12 cellular contexts compared by ENCODE assay signal in the genomic region with DNA sequence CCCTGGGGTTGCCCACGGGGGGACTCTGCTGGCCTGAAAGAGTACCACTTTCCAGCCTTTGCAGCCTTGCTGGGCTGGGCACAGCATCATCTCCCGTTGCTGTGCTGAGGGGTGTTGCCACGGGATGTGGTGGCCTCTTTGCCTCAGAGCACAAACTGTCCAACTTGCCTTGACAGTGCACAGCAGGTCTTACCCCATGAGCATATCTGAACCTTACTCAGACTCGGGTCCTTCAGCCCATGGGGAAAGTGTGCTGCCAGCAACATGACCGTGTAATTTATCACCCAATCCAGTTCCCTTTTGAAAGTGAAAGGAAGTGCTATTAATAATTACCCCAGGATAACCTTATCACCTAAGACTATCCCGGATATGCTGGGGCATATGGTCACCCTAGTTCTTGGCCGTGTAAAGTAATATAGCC. TPM values are rescaled to one million over a fixed set of nuclear protein-coding genes. Genes with fewer than 3 reads are reported as not detected.
DNase-seq lines count a peak whose midpoint lies in the region; ATAC-seq, FAIRE-seq and TF ChIP-seq lines count a peak whose summit lies in the region.
"Had no signal": no experiment of that assay in that cellular context is flagged by ENCODE, and none has a peak within 500 bp of the region (broad histone marks: within the 10 kb centered on the region; RNA-seq: fewer than 3 reads in every experiment).

No MANE protein-coding gene starts in this region.

- FAIRE-seq in kidney (lab: Jason Lieb, UNC), result peak; percentile 13

- no peak overlapping the region for H3K9ac ChIP-seq in kidney (ENCODE audit: low read length in 2 of 2)

- no peak overlapping the region for H3K27ac Mint-ChIP-seq in CD8-positive, alpha-beta T cell
- H3K27ac Mint-ChIP-seq: activated B cell treated with CpG ODN at 0.5 μM for 24 hours; activated naive CD4-positive, alpha-beta T cell treated with anti-CD3 and anti-CD28 coated beads, Interleukin-2, amount 50 U/mL, for 24 hours had no signal

- no peaks in the 10 kb centered on the region for H3K36me3 ChIP-seq in kidney (ENCODE audit: control insufficient read depth in 1 of 2, insufficient read depth in 2 of 2, low read length in 2 of 2)
- no peaks in the 10 kb centered on the region for H3K36me3 ChIP-seq in CD8-positive, alpha-beta T cell (ENCODE audit: insufficient read depth, low read length)
- H3K36me3 ChIP-seq: thyroid gland had no signal

- H3K27me3 Mint-ChIP-seq in CD8-positive, alpha-beta T cell (ENCODE audit: low read depth), result no peaks in the 10 kb centered on the region
- H3K27me3 Mint-ChIP-seq: activated B cell treated with CpG ODN at 0.5 μM for 24 hours; activated naive CD4-positive, alpha-beta T cell treated with anti-CD3 and anti-CD28 coated beads, Interleukin-2, amount 50 U/mL, for 24 hours had no signal

- peak overlapping the region in 1 of 2 donors; percentile 23 for H3K27ac ChIP-seq in kidney (ENCODE audit: low read depth in 2 of 2, low read length in 2 of 2)
- H3K27ac ChIP-seq in CD8-positive, alpha-beta T cell (ENCODE audit: low read depth, low read length), result no peak overlapping the region
- H3K27ac ChIP-seq: thyroid gland had no signal

- no peaks in the 10 kb centered on the region for H3K9me3 ChIP-seq in kidney (ENCODE audit: control insufficient read depth in 1 of 2, low read length in 2 of 2)
- no peaks in the 10 kb centered on the region for H3K9me3 ChIP-seq in CD8-positive, alpha-beta T cell (ENCODE audit: low read length)
- H3K9me3 ChIP-seq: thyroid gland had no signal

- no peaks in the 10 kb centered on the region for H3K9me3 Mint-ChIP-seq in CD8-positive, alpha-beta T cell
- H3K9me3 Mint-ChIP-seq: activated B cell treated with CpG ODN at 0.5 μM for 24 hours; activated naive CD4-positive, alpha-beta T cell treated with anti-CD3 and anti-CD28 coated beads, Interleukin-2, amount 50 U/mL, for 24 hours had no signal

- intact Hi-C loops in kidney (cut with DNase I), result no loop called here
- intact Hi-C loops in sciatic nerve (cut with DNase I), result no loop called here
- intact Hi-C loops in CD8-positive, alpha-beta T cell (cut with DNase I, micrococcal nuclease), result no loop called here

- no peak for TF ChIP-seq CTCF in kidney (IDR thresholded peaks at IDR 0.05; ENCODE audit: borderline replicate concordance, extremely low read depth, insufficient read depth)
- no peak for TF ChIP-seq CTCF in CD8-positive, alpha-beta T cell (IDR thresholded peaks at IDR 0.05)

- H3K4me3 ChIP-seq in kidney (ENCODE audit: low read length in 2 of 2), result no peak overlapping the region
- H3K4me3 ChIP-seq in CD8-positive, alpha-beta T cell (ENCODE audit: low read depth, low read length), result no peak overlapping the region
- H3K4me3 ChIP-seq: lung, thyroid gland had no signal

- H3K4me3 Mint-ChIP-seq in CD8-positive, alpha-beta T cell, result no peak overlapping the region
- H3K4me3 Mint-ChIP-seq: activated B cell treated with CpG ODN at 0.5 μM for 24 hours; activated naive CD4-positive, alpha-beta T cell treated with anti-CD3 and anti-CD28 coated beads, Interleukin-2, amount 50 U/mL, for 24 hours had no signal

- H3K4me1 ChIP-seq in kidney (ENCODE audit: control insufficient read depth in 1 of 2, insufficient read depth in 1 of 2, low read depth in 1 of 2, low read length in 2 of 2), result peaks cover 0 to 6% of the 10 kb centered on the region in 2 donors
- no peaks in the 10 kb centered on the region for H3K4me1 ChIP-seq in CD8-positive, alpha-beta T cell (ENCODE audit: insufficient read depth, low read length)

- no peaks in the 10 kb centered on the region for H3K4me1 Mint-ChIP-seq in CD8-positive, alpha-beta T cell (ENCODE audit: low read depth)
- H3K4me1 Mint-ChIP-seq: activated naive CD4-positive, alpha-beta T cell treated with anti-CD3 and anti-CD28 coated beads, Interleukin-2, amount 50 U/mL, for 24 hours had no signal

- CTCF ChIA-PET in CD8-positive, alpha-beta T cell (lab: Charles Lee), result no interaction called here

- H3K27me3 ChIP-seq in CD8-positive, alpha-beta T cell (ENCODE audit: insufficient read depth, low read length), result no peaks in the 10 kb centered on the region
- H3K27me3 ChIP-seq: thyroid gland had no signal

- ATAC-seq in GM21786 (IDR thresholded peaks at IDR 0.05; ENCODE audit: unreplicated experiment) (peak; percentile 53), sciatic nerve (no peak)
- no peak for ATAC-seq in CD8-positive, alpha-beta T cell

- H3K36me3 Mint-ChIP-seq in CD8-positive, alpha-beta T cell, result no peaks in the 10 kb centered on the region
- H3K36me3 Mint-ChIP-seq: activated naive CD4-positive, alpha-beta T cell treated with anti-CD3 and anti-CD28 coated beads, Interleukin-2, amount 50 U/mL, for 24 hours had no signal

- POLR2A ChIA-PET in CD8-positive, alpha-beta T cell (lab: Charles Lee), result no interaction called here

- DNase-seq in CD1c-positive myeloid dendritic cell (ENCODE audit: extremely low spot score), result peak; percentile 47
- peak; percentile 27 for DNase-seq in LHCN-M2 (ENCODE audit: low read depth)
- DNase-seq in kidney, result no peak
- no peak for DNase-seq in sciatic nerve (ENCODE audit: low spot score)
- no peak for DNase-seq in CD8-positive, alpha-beta T cell
- no peak for DNase-seq in NCI-H1092 treated with DMSO at 0.1 percent for 48 hours (lab: John Stamatoyannopoulos, UW)
- no peak for DNase-seq in NCI-H128 (lab: John Stamatoyannopoulos, UW; ENCODE audit: unreplicated experiment)
- DNase-seq: activated B cell treated with CpG ODN at 0.5 μM for 24 hours, thyroid gland had no signal

RNA-seq across cellular contexts. Expression of a gene that starts 46.8 kb away (rescaled TPM):
- total RNA-seq in LHCN-M2 (2014; rRNA removed) (7.2 and 8.4 TPM in 2 replicates), kidney (33.6 TPM), sciatic nerve (19.1 TPM)
- 3.4 TPM for polyA plus RNA-seq in LHCN-M2 (2012)
- 14.2 TPM for polyA plus RNA-seq in kidney (ENCODE audit: insufficient read depth, low read depth, low replicate concordance)
- under 1 TPM; 0.43 to 0.97 TPM for total RNA-seq in CD8-positive, alpha-beta T cell

Comparison
In these comparisons a context has a peak if more than half of its experiments do, and no peak if none do; other contexts are left out.
1. DNase-seq: peak in CD1c-positive myeloid dendritic cell (single experiment) and LHCN-M2 (single experiment); none in kidney (single experiment), sciatic nerve (single experiment), CD8-positive, alpha-beta T cell (0 of 7), NCI-H1092 treated with DMSO at 0.1 percent for 48 hours (single experiment) and NCI-H128 (single experiment).